8 cellular contexts compared by ENCODE assay signal in genomic region chr11:62680825-62681240, GRCh38. TPM values are rescaled to one million over a fixed set of nuclear protein-coding genes. Genes with fewer than 3 reads are reported as not detected.
DNase-seq lines count a peak whose midpoint lies in the region; ATAC-seq and TF ChIP-seq lines count a peak whose summit lies in the region.

No MANE protein-coding gene starts in this region.

- H3K27ac ChIP-seq in esophagus squamous epithelium, result peak overlapping the region; percentile 14 to 95 (median 68)
- H3K27ac ChIP-seq in osteoblast (ENCODE audit: low read depth, low read length), result no peak overlapping the region

- 30 to 31% methylated on average over 4 of the region's 4 CpGs for whole genome bisulfite sequencing in esophagus squamous epithelium, 2 donors

- H3K4me3 ChIP-seq in esophagus squamous epithelium, result no peak overlapping the region
- no peak overlapping the region for H3K4me3 ChIP-seq in osteoblast (ENCODE audit: insufficient read depth, low read length)

- ATAC-seq in activated CD4-positive, CD25-positive, alpha-beta regulatory T cell treated with anti-CD3 and anti-CD28 coated beads, Interleukin-2, amount 50 U/mL, for 24 hours, result peak; percentile 60 to 62
- ATAC-seq in HG02678 (IDR thresholded peaks at IDR 0.05; ENCODE audit: unreplicated experiment) (peak; percentile 66), activated B cell treated with CpG ODN at 0.5 μM for 24 hours (ENCODE audit: low read depth) (peak; percentile 77), GM19463 (IDR thresholded peaks at IDR 0.05; ENCODE audit: unreplicated experiment) (no peak)

- H4K20me1 ChIP-seq in osteoblast (ENCODE audit: insufficient read depth, low read length), result no peaks in the 10 kb centered on the region

- H3K79me2 ChIP-seq in osteoblast (ENCODE audit: insufficient read depth, low read length), result peaks cover 27% of the 10 kb centered on the region

- H3K4me3 Mint-ChIP-seq in activated B cell treated with CpG ODN at 0.5 μM for 24 hours, result peak overlapping the region; percentile 73

- POLR2A ChIA-PET in activated B cell treated with CpG ODN at 0.5 μM for 24 hours (lab: Charles Lee), result interaction anchor here (0.6 to 9.2 kb wide), 23 partner anchors 9 to 1295 kb away, joined by 3 to 175 read pairs (median 4); partner anchors contain the start of genes B3GAT3, BSCL2, C11orf98 and CSKMT

- H3K9me3 ChIP-seq in esophagus squamous epithelium, result no peaks in the 10 kb centered on the region
- H3K9me3 ChIP-seq in osteoblast (ENCODE audit: low read depth, low read length), result no peaks in the 10 kb centered on the region

- intact Hi-C loops in activated B cell treated with CpG ODN at 0.5 μM for 24 hours (cut with micrococcal nuclease), result loop anchor here (1.0 kb wide), 2 partner anchors 13 to 181 kb away; no protein-coding TSS in a partner anchor
- intact Hi-C loops in esophagus squamous epithelium (cut with DNase I), result no loop called here

- no peaks in the 10 kb centered on the region for H3K9me3 Mint-ChIP-seq in activated B cell treated with CpG ODN at 0.5 μM for 24 hours

- peaks cover 36% of the 10 kb centered on the region for H3K4me1 Mint-ChIP-seq in activated B cell treated with CpG ODN at 0.5 μM for 24 hours

- no peak overlapping the region for H3K4me2 ChIP-seq in osteoblast (ENCODE audit: insufficient read depth, low read length)

- TF ChIP-seq CTCF in activated B cell treated with CpG ODN at 0.5 μM for 24 hours (IDR thresholded peaks at IDR 0.05), result no peak
- peak; percentile 31 to 75 (median 60) for TF ChIP-seq CTCF in esophagus squamous epithelium (IDR thresholded peaks at IDR 0.05)
- peak; percentile 65 for TF ChIP-seq CTCF in osteoblast (IDR thresholded peaks at IDR 0.05; ENCODE audit: extremely low read depth, low read depth, low read length)

- no peak for DNase-seq in activated CD4-positive, CD25-positive, alpha-beta regulatory T cell treated with anti-CD3 and anti-CD28 coated beads, Interleukin-2, amount 50 U/mL, for 72 hours
- DNase-seq in NCI-H226 (peak; percentile 71), activated B cell treated with CpG ODN at 0.5 μM for 24 hours (no peak), esophagus squamous epithelium (lab: John Stamatoyannopoulos, UW) (no peak), osteoblast (ENCODE audit: insufficient read length, low spot score, missing footprints) (peak; percentile 95)

- CTCF ChIA-PET in activated B cell treated with CpG ODN at 0.5 μM for 24 hours (lab: Charles Lee), result interaction anchor here (0.7 to 2.3 kb wide), 10 partner anchors 9 to 286 kb away, joined by 3 to 21 read pairs (median 4); partner anchors contain the start of genes LRRN4CL, SLC3A2 and TUT1

- H3K36me3 ChIP-seq in esophagus squamous epithelium, result peaks cover 0 to 22% (median 9%) of the 10 kb centered on the region in 3 donors
- H3K36me3 ChIP-seq in osteoblast (ENCODE audit: insufficient read depth, low read length), result peaks cover 21% of the 10 kb centered on the region

- H3K4me1 ChIP-seq in esophagus squamous epithelium (peaks cover 12 to 50% (median 24%) of the 10 kb centered on the region in 3 donors), osteoblast (ENCODE audit: insufficient read depth, low read length) (peaks cover 23% of the 10 kb centered on the region)

- peaks cover 30% of the 10 kb centered on the region for H3K36me3 Mint-ChIP-seq in activated B cell treated with CpG ODN at 0.5 μM for 24 hours (ENCODE audit: low read depth)

- TF ChIP-seq POLR2A in esophagus squamous epithelium (IDR thresholded peaks at IDR 0.05), result no peak

- H3K27me3 Mint-ChIP-seq in activated B cell treated with CpG ODN at 0.5 μM for 24 hours, result no peaks in the 10 kb centered on the region

- H2AFZ ChIP-seq in osteoblast (ENCODE audit: low read length), result peak overlapping the region; percentile 16

- peak overlapping the region; percentile 76 for H3K27ac Mint-ChIP-seq in activated B cell treated with CpG ODN at 0.5 μM for 24 hours

- H3K27me3 ChIP-seq in esophagus squamous epithelium, result no peaks in the 10 kb centered on the region
- no peaks in the 10 kb centered on the region for H3K27me3 ChIP-seq in osteoblast (ENCODE audit: insufficient read depth, low read length)

RNA-seq across cellular contexts. Expression of gene UBXN1, which starts 2.0 kb away (rescaled TPM):
- total RNA-seq in activated B cell treated with CpG ODN at 0.5 μM for 24 hours (204 and 205 TPM in 2 replicates), esophagus squamous epithelium (100 to 1,000 TPM in 1 of 4 donors, 10 to 100 TPM in 3; 67.3 to 148 (median 86.1) TPM), osteoblast (98.1 and 107 TPM in 2 replicates)

RNA-seq across cellular contexts. Expression of gene LRRN4CL, which starts 8.5 kb away (rescaled TPM):
- total RNA-seq in activated B cell treated with CpG ODN at 0.5 μM for 24 hours (0.13 and 0.17 TPM in 2 replicates), esophagus squamous epithelium (10 to 100 TPM in 1 of 4 donors, 1 to 10 TPM in 2, under 1 TPM in 1; 0.27 to 12.0 (median 4.5) TPM), osteoblast (9.1 and 13.8 TPM in 2 replicates)

RNA-seq across cellular contexts. Expression of gene LBHD1, which starts 8.8 kb away (rescaled TPM):
- total RNA-seq in activated B cell treated with CpG ODN at 0.5 μM for 24 hours (19.1 and 24.9 TPM in 2 replicates), esophagus squamous epithelium (1 to 10 TPM; 1.8 to 3.6 (median 2.5) TPM), osteoblast (7.6 and 8.0 TPM in 2 replicates)

RNA-seq across cellular contexts. Expression of gene UQCC3, which starts 9.4 kb away (rescaled TPM):
- total RNA-seq in activated B cell treated with CpG ODN at 0.5 μM for 24 hours (8.3 and 9.4 TPM in 2 replicates), esophagus squamous epithelium (10 to 100 TPM; 10.5 to 17.2 (median 12.2) TPM), osteoblast (4.4 and 5.8 TPM in 2 replicates)

RNA-seq across cellular contexts. Expression of gene CSKMT, which starts 15.7 kb away (rescaled TPM):
- 50.5 and 52.1 TPM in 2 replicates for total RNA-seq in activated B cell treated with CpG ODN at 0.5 μM for 24 hours
- total RNA-seq in esophagus squamous epithelium, result 10 to 100 TPM in 2 of 4 donors, 1 to 10 TPM in 2; 1.1 to 10.5 (median 7.0) TPM
- total RNA-seq in osteoblast, result 6.2 and 11.2 TPM in 2 replicates

Comparison
In these comparisons a context has a peak if more than half of its experiments do, and no peak if none do; other contexts are left out.
1. DNase-seq: peak in NCI-H226 (single experiment) and osteoblast (single experiment); none in activated CD4-positive, CD25-positive, alpha-beta regulatory T cell treated with anti-CD3 and anti-CD28 coated beads, Interleukin-2, amount 50 U/mL, for 72 hours (single experiment), activated B cell treated with CpG ODN at 0.5 μM for 24 hours (single experiment) and esophagus squamous epithelium (single experiment).